In the genomic region with DNA sequence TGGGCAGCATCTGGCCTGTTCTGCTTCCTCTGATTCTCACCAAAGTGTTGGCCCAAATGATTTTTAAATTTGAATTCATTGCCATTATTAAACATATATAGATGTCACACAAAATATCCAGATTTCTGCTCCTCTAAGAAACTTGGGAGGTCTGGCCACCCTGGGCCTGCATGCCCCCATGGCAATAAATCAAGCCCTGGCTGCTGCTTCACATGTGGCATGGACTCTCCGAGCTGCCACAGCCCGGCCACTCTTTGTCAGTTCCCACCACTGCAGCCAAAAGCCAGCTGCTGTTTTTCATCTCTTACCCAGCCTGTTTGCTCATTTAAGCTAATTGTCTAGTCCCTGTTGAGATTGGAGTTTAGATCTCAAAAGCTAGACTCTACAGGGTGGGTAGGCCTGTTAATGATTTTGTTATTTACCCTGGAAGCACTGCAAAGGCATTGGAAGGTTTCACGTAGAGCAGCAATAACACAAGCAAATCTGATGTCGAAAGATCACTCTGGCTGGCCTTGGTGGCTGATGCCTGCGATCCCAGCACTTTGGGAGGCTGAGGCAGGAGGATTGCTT, we compare ENCODE assay signal across 1 cellular context.
TF ChIP-seq lines count a peak whose summit lies in the region.

No MANE protein-coding gene starts in this region.

TF ChIP-seq in HepG2, 621 proteins besides CTCF, POLR2A, EP300 and RAD21 (continued from another document):
- TF ChIP-seq, protein P1, sequence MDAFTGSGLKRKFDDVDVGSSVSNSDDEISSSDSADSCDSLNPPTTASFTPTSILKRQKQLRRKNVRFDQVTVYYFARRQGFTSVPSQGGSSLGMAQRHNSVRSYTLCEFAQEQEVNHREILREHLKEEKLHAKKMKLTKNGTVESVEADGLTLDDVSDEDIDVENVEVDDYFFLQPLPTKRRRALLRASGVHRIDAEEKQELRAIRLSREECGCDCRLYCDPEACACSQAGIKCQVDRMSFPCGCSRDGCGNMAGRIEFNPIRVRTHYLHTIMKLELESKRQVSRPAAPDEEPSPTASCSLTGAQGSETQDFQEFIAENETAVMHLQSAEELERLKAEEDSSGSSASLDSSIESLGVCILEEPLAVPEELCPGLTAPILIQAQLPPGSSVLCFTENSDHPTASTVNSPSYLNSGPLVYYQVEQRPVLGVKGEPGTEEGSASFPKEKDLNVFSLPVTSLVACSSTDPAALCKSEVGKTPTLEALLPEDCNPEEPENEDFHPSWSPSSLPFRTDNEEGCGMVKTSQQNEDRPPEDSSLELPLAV (CRISPR knock-in tag; conservative IDR thresholded peaks at IDR 0.05; ENCODE audit: low read depth) = no peak
